2 cellular contexts compared by ENCODE assay signal in the genomic region with DNA sequence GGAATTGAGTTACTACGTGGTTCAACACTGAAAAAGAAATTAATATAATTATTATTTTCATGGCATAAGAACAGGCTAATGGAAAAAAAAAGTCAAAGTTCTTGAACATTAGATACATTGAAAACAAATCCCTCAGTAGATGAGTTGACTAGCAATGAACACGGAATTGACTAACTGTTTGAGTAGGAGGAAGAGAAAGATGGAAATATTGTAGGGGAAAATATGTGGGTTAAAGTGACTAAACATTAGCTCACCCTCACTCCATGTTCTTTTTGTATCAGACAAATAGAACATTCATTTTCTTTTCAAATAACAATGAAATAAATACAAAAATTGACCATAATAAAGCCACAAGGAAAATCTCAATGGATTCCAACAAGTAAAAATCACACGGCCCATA.
TF ChIP-seq lines count a peak whose summit lies in the region.

No MANE protein-coding gene starts in this region.

TF ChIP-seq in IMR-90, 13 proteins besides CTCF, POLR2A, EP300 and RAD21:
- TF ChIP-seq, protein P1, sequence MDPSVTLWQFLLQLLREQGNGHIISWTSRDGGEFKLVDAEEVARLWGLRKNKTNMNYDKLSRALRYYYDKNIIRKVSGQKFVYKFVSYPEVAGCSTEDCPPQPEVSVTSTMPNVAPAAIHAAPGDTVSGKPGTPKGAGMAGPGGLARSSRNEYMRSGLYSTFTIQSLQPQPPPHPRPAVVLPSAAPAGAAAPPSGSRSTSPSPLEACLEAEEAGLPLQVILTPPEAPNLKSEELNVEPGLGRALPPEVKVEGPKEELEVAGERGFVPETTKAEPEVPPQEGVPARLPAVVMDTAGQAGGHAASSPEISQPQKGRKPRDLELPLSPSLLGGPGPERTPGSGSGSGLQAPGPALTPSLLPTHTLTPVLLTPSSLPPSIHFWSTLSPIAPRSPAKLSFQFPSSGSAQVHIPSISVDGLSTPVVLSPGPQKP (IDR thresholded peaks at IDR 0.05; ENCODE audit: borderline replicate concordance, low read depth, low read length), result no peak
- TF ChIP-seq CEBPB (IDR thresholded peaks at IDR 0.05; ENCODE audit: low read depth, low read length) (no peak), MAFK (IDR thresholded peaks at IDR 0.05; ENCODE audit: low read depth, low read length) (no peak), CHD1 (IDR thresholded peaks at IDR 0.05; ENCODE audit: low read depth, low read length) (no peak), BHLHE40 (IDR thresholded peaks at IDR 0.05; ENCODE audit: low read depth, low read length) (no peak)
- TF ChIP-seq, protein P2, sequence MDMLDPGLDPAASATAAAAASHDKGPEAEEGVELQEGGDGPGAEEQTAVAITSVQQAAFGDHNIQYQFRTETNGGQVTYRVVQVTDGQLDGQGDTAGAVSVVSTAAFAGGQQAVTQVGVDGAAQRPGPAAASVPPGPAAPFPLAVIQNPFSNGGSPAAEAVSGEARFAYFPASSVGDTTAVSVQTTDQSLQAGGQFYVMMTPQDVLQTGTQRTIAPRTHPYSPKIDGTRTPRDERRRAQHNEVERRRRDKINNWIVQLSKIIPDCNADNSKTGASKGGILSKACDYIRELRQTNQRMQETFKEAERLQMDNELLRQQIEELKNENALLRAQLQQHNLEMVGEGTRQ (IDR thresholded peaks at IDR 0.05; ENCODE audit: low read depth, low read length), result no peak

TF ChIP-seq in endothelial cell of umbilical vein, 7 proteins besides CTCF, POLR2A, EP300 and RAD21:
- TF ChIP-seq MYC (IDR thresholded peaks at IDR 0.05; ENCODE audit: low read depth, low read length) (no peak), FOS (IDR thresholded peaks at IDR 0.05; ENCODE audit: borderline replicate concordance, insufficient read depth, low read length) (no peak), MAX (IDR thresholded peaks at IDR 0.05; ENCODE audit: insufficient read depth, insufficient read length) (no peak), POLR2AphosphoS5 (IDR thresholded peaks at IDR 0.05; ENCODE audit: insufficient read depth, low read depth, low read length) (no peak), EZH2 (IDR thresholded peaks at IDR 0.05; ENCODE audit: borderline replicate concordance, low read depth, low read length, severe bottlenecking) (no peak), GATA2 (IDR thresholded peaks at IDR 0.05; ENCODE audit: insufficient read depth, insufficient read length, low read depth, low read length) (no peak), JUN (IDR thresholded peaks at IDR 0.05; ENCODE audit: borderline replicate concordance, insufficient read depth, insufficient read length, low read depth) (no peak)
